ENCODE assay signal across 10 cellular contexts in genomic region chr5:143174714-143175398, GRCh38.
DNase-seq lines count a peak whose midpoint lies in the region; ATAC-seq, FAIRE-seq and TF ChIP-seq lines count a peak whose summit lies in the region.
"Had no signal": no experiment of that assay in that cellular context is flagged by ENCODE, and none has a peak within 500 bp of the region (broad histone marks: within the 10 kb centered on the region; RNA-seq: fewer than 3 reads in every experiment).

No MANE protein-coding gene starts in this region.

- no peak for TF ChIP-seq POLR2A in ovary (IDR thresholded peaks at IDR 0.05)

- ATAC-seq in HG02610 (IDR thresholded peaks at IDR 0.05; ENCODE audit: unreplicated experiment) (peak; percentile 89), HG03558 (IDR thresholded peaks at IDR 0.05; ENCODE audit: extremely low read depth, unreplicated experiment) (peak; percentile 96)

- TF ChIP-seq CTCF in hepatocyte (IDR thresholded peaks at IDR 0.05; ENCODE audit: poor library complexity) (no peak), ovary (IDR thresholded peaks at IDR 0.05) (no peak)

- H3K4me3 ChIP-seq in hepatocyte (no peak overlapping the region), ovary (no peak overlapping the region)

- TF ChIP-seq EP300 in ovary (IDR thresholded peaks at IDR 0.05): no peak

- H3K79me2 ChIP-seq in hepatocyte: no peaks in the 10 kb centered on the region

- DNase-seq in GM19239 (ENCODE audit: insufficient read length, low spot score) (peak; percentile 34), renal cortical epithelial cell (ENCODE audit: low read depth) (peak; percentile 98), hepatocyte (ENCODE audit: low spot score) (no peak), ovary (no peak), NCI-H748 (lab: John Stamatoyannopoulos, UW; ENCODE audit: unreplicated experiment) (no peak)
- no peak for DNase-seq in stimulated activated CD4-positive, alpha-beta T cell treated with anti-CD3 and anti-CD28 coated beads, Interleukin-2, amount 100 ng/mL, for 48 hours
- DNase-seq: activated CD4-positive, CD25-positive, alpha-beta regulatory T cell; naive B cell had no signal

- no peaks in the 10 kb centered on the region for H3K9me2 ChIP-seq in hepatocyte (replicated peaks; ENCODE audit: insufficient read depth)

- FAIRE-seq in GM19239 (lab: Jason Lieb, UNC): peak; percentile 92

- H3K36me3 ChIP-seq in hepatocyte (replicated peaks; ENCODE audit: insufficient read depth, low read depth) (no peaks in the 10 kb centered on the region), ovary (no peaks in the 10 kb centered on the region)

- intact Hi-C loops in ovary (cut with DNase I): no loop called here

- H3K4me1 ChIP-seq in hepatocyte (ENCODE audit: insufficient read depth) (no peaks in the 10 kb centered on the region), ovary (ENCODE audit: insufficient read depth) (no peaks in the 10 kb centered on the region)

- H3K27me3 ChIP-seq in hepatocyte (no peaks in the 10 kb centered on the region), ovary (no peaks in the 10 kb centered on the region)

- WGBS in hepatocyte (ENCODE audit: low lambda C conversion rate, missing lambda C conversion rate): 56% methylated on average over 1 of the region's 1 CpG
- WGBS in ovary, 3 donors: 44 to 59% (median 50%) methylated on average over 1 of the region's 1 CpG

- no peaks in the 10 kb centered on the region for H4K20me1 ChIP-seq in hepatocyte (ENCODE audit: insufficient read depth, poor library complexity, severe bottlenecking)

- H3K9me3 ChIP-seq in hepatocyte (ENCODE audit: low read depth) (no peaks in the 10 kb centered on the region), ovary (no peaks in the 10 kb centered on the region)

- H3K27ac ChIP-seq in hepatocyte (no peak overlapping the region), ovary (no peak overlapping the region)

- no peak overlapping the region for H2AFZ ChIP-seq in hepatocyte

- H3K4me2 ChIP-seq in hepatocyte: no peak overlapping the region

Comparison
In these comparisons a context has a peak if more than half of its experiments do, and no peak if none do; other contexts are left out.
1. DNase-seq: peak in GM19239 (single experiment) and renal cortical epithelial cell (single experiment); none in hepatocyte (single experiment), ovary (0 of 5), NCI-H748 (single experiment) and stimulated activated CD4-positive, alpha-beta T cell treated with anti-CD3 and anti-CD28 coated beads, Interleukin-2, amount 100 ng/mL, for 48 hours (0 of 2).